Comparison of ENCODE assay signal across 15 cellular contexts in the genomic region with DNA sequence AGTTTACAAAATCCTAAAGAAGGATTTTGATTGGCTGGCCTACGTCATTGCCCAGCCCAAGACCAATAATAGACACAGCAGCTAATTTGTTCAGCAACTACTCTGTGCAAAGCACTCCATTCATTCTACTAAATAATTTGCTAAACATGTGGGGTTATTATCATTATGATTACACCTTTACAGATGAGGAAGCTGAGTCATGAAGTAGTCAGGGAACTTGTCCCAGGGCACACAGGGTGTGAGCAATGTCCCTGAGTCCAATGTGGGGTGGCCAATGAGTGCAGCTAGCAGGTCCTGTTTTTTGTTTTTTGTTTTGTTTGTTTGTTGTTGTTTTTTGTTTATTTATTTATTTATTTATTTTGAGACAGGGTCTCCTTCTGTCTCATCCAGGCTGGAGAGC.
"Had no signal": no experiment of that assay in that cellular context is flagged by ENCODE, and none has a peak within 500 bp of the region (broad histone marks: within the 10 kb centered on the region; RNA-seq: fewer than 3 reads in every experiment).

No MANE protein-coding gene starts in this region.

- H3K4me3 ChIP-seq: esophagus squamous epithelium, prostate gland, skin epidermis, suprapubic skin had no signal

- DNase-seq: activated CD4-positive, alpha-beta T cell treated with anti-CD3 and anti-CD28 coated beads, Interleukin-2, amount 50 U/mL, for 1 hour; activated naive CD4-positive, alpha-beta T cell treated with anti-CD3 and anti-CD28 coated beads for 36 hours; activated naive CD8-positive, alpha-beta T cell treated with anti-CD3 and anti-CD28 coated beads, Interleukin-2, amount 50 U/mL, for 24 hours; esophagus squamous epithelium; foreskin fibroblast; glutamatergic neuron; hypothalamus; nephron progenitor cell; right cardiac atrium; stimulated activated CD4-positive, alpha-beta T cell treated with anti-CD3 and anti-CD28 coated beads, Interleukin-4, amount 100 ng/mL, for 4 hours; T-helper 17 cell; trophoblast cell had no signal

- H3K27ac ChIP-seq: esophagus squamous epithelium, prostate gland, skin epidermis, suprapubic skin had no signal

- H3K4me1 ChIP-seq: prostate gland, suprapubic skin had no signal

- H3K36me3 ChIP-seq: esophagus squamous epithelium, prostate gland, suprapubic skin had no signal

- ATAC-seq: activated naive CD8-positive, alpha-beta T cell treated with anti-CD3 and anti-CD28 coated beads, Interleukin-2, amount 50 U/mL, for 24 hours; right cardiac atrium; T-helper 17 cell had no signal

- H3K9me3 ChIP-seq: esophagus squamous epithelium, prostate gland, suprapubic skin had no signal
